10 cellular contexts compared by ENCODE assay signal in the genomic region with DNA sequence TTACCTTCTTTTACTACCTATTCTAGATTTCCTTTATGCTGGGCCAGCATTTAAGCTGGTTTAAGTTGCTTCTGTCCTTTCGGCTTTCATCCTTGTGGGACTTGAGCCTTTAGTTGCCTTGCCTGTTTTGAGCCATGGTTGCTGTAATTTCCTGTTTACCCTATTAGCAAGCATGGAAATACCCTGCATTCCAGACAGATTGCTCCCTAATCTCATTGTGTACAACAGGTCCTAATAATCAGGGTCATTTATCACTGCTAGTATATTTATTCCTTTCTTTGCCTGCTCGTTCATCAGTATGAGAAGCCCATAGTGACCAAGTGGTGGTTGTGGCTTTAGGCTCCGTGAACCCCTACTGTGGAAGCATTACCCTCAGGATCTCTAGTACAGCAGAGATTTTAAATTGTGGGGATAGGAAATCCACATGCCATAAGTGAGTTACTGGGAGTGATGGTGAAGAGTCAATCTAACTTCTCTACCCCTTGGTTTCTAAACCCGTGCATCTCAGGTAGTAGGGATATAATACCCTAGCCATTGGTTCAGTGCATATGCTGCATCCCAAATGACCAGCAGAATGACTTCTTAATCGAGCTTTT. TPM values are rescaled to one million over a fixed set of nuclear protein-coding genes. Genes with fewer than 3 reads are reported as not detected.
DNase-seq lines count a peak whose midpoint lies in the region; ATAC-seq, FAIRE-seq and TF ChIP-seq lines count a peak whose summit lies in the region.
"Had no signal": no experiment of that assay in that cellular context is flagged by ENCODE, and none has a peak within 500 bp of the region (broad histone marks: within the 10 kb centered on the region; RNA-seq: fewer than 3 reads in every experiment).

No MANE protein-coding gene starts in this region.

- no peaks in the 10 kb centered on the region for H3K9me3 ChIP-seq in endothelial cell of umbilical vein (replicated peaks; ENCODE audit: control insufficient read depth, insufficient read depth, low read length)
- H3K9me3 ChIP-seq: uterus had no signal

- DNase-seq in Calu3 (peak; percentile 53), M059J (ENCODE audit: low read depth) (peak; percentile 93), endothelial cell of umbilical vein (ENCODE audit: low read depth, low spot score) (peak; percentile 94), non-pigmented ciliary epithelial cell (ENCODE audit: low read depth) (peak; percentile 58), putamen (ENCODE audit: low spot score) (no peak)
- DNase-seq: KG1, uterus had no signal

- TF ChIP-seq CTCF in Calu3 (IDR thresholded peaks at IDR 0.05; ENCODE audit: unreplicated experiment) (no peak), endothelial cell of umbilical vein (IDR thresholded peaks at IDR 0.05; ENCODE audit: extremely low read depth in 1 of 2, insufficient read depth in 1 of 2, low read depth in 1 of 2, low read length in 2 of 2) (no peak)

- H2AFZ ChIP-seq in endothelial cell of umbilical vein (ENCODE audit: low read depth, low read length): no peak overlapping the region

- BruUV-seq in Calu3 (replicated peaks; lab: Mats Ljungman, UMichigan) (no TSS peak), endothelial cell of umbilical vein (replicated peaks; lab: Mats Ljungman, UMichigan) (TSS peak; percentile 68)

- peak; percentile 95 for FAIRE-seq in endothelial cell of umbilical vein (lab: Jason Lieb, UNC)

- H3K4me2 ChIP-seq in endothelial cell of umbilical vein (ENCODE audit: insufficient read depth, low read length): peak overlapping the region; percentile 67

- peak overlapping the region; percentile 92 for H3K27ac ChIP-seq in endothelial cell of umbilical vein (ENCODE audit: insufficient read depth, low read depth, low read length)
- H3K27ac ChIP-seq: uterus had no signal

- peaks cover 40% of the 10 kb centered on the region for H3K4me1 ChIP-seq in endothelial cell of umbilical vein (ENCODE audit: control insufficient read depth, extremely low read depth, insufficient read depth, low read length)
- H3K4me1 ChIP-seq: uterus had no signal

- no peaks in the 10 kb centered on the region for H4K20me1 ChIP-seq in endothelial cell of umbilical vein (replicated peaks; ENCODE audit: control insufficient read depth, extremely low read depth, insufficient read depth, low read length)

- H3K4me3 Mint-ChIP-seq in Calu3 (ENCODE audit: low read depth, unreplicated experiment): peak overlapping the region; percentile 4

- H3K9me3 Mint-ChIP-seq in Calu3 (ENCODE audit: low read depth, unreplicated experiment): peaks cover 10% of the 10 kb centered on the region

- H3K27me3 ChIP-seq in endothelial cell of umbilical vein (ENCODE audit: control insufficient read depth in 2 of 2, insufficient read depth in 2 of 2, low read length in 2 of 2): no peaks in the 10 kb centered on the region
- H3K27me3 ChIP-seq: uterus had no signal

- intact Hi-C loops in Calu3 (cut with micrococcal nuclease; ENCODE audit: unreplicated experiment): no loop called here
- intact Hi-C loops in endothelial cell of umbilical vein (cut with micrococcal nuclease): loop anchor here (1.0 to 10.0 kb wide), 7 partner anchors 25 to 139 kb away; a partner anchor contains a TSS

- H3K9ac ChIP-seq in endothelial cell of umbilical vein (replicated peaks; ENCODE audit: extremely low read depth, insufficient read depth, low read length): peak overlapping the region; percentile 63

- ATAC-seq in GM21381 (IDR thresholded peaks at IDR 0.05; ENCODE audit: unreplicated experiment) (no peak), HG02588 (IDR thresholded peaks at IDR 0.05; ENCODE audit: unreplicated experiment) (no peak), HG02642 (IDR thresholded peaks at IDR 0.05; ENCODE audit: poor library complexity, unreplicated experiment) (no peak)

- H3K27ac Mint-ChIP-seq in Calu3 (ENCODE audit: unreplicated experiment): peak overlapping the region; percentile 25

- H3K36me3 Mint-ChIP-seq in Calu3 (ENCODE audit: insufficient read depth, unreplicated experiment): peaks cover 33% of the 10 kb centered on the region

- dilution Hi-C loops in endothelial cell of umbilical vein (cut with MboI; ENCODE audit: extremely low pct_ligation_motif_present, low sequenced_read_pairs): no loop called here

- H3K79me2 ChIP-seq in endothelial cell of umbilical vein (ENCODE audit: control insufficient read depth, insufficient read depth, low read length): peaks cover 88% of the 10 kb centered on the region

- H3K27me3 Mint-ChIP-seq in Calu3 (ENCODE audit: unreplicated experiment): no peaks in the 10 kb centered on the region

- peaks cover 27% of the 10 kb centered on the region for H3K4me1 Mint-ChIP-seq in Calu3 (ENCODE audit: low read depth, unreplicated experiment)

- CTCF ChIA-PET in Calu3 (lab: Charles Lee): interaction anchor here (0.5 kb wide), 1 partner anchor 27 kb away, joined by 4 read pairs; no protein-coding TSS in a partner anchor
- CTCF ChIA-PET in endothelial cell of umbilical vein (lab: Charles Lee): interaction anchor here (1.1 kb wide), 1 partner anchor 141 kb away, joined by 5 read pairs; a partner anchor contains a TSS

- POLR2A ChIA-PET in endothelial cell of umbilical vein (lab: Charles Lee): interaction anchor here (1.5 kb wide), 1 partner anchor 32 kb away, joined by 6 read pairs; a partner anchor contains a TSS

- peak overlapping the region in 1 of 3 experiments; percentile 3 for H3K4me3 ChIP-seq in endothelial cell of umbilical vein (replicated peaks in 1 of 3; ENCODE audit: insufficient read depth in 1 of 3, low read depth in 1 of 3, low read length in 3 of 3)
- H3K4me3 ChIP-seq: uterus had no signal

- TF ChIP-seq POLR2A in endothelial cell of umbilical vein (IDR thresholded peaks at IDR 0.05; ENCODE audit: low read depth, low read length): no peak

- H3K9me1 ChIP-seq in endothelial cell of umbilical vein (replicated peaks; ENCODE audit: control insufficient read depth, extremely low read depth, insufficient read depth, low read length): no peaks in the 10 kb centered on the region

- no peaks in the 10 kb centered on the region for H3K36me3 ChIP-seq in endothelial cell of umbilical vein (ENCODE audit: control insufficient read depth in 2 of 2, extremely low read depth in 1 of 2, insufficient read depth in 2 of 2, low read length in 2 of 2)
- H3K36me3 ChIP-seq: uterus had no signal

TF ChIP-seq in endothelial cell of umbilical vein, 7 proteins besides CTCF, POLR2A, EP300 and RAD21:
- TF ChIP-seq POLR2AphosphoS5 (IDR thresholded peaks at IDR 0.05; ENCODE audit: insufficient read depth, low read depth, low read length) (peak; percentile 79), GATA2 (IDR thresholded peaks at IDR 0.05; ENCODE audit: insufficient read depth, insufficient read length, low read depth, low read length) (peak; percentile 77), FOS (IDR thresholded peaks at IDR 0.05; ENCODE audit: borderline replicate concordance, insufficient read depth, low read length) (peak; percentile 59), EZH2 (IDR thresholded peaks at IDR 0.05; ENCODE audit: borderline replicate concordance, low read depth, low read length, severe bottlenecking) (no peak), MYC (IDR thresholded peaks at IDR 0.05; ENCODE audit: low read depth, low read length) (no peak), JUN (IDR thresholded peaks at IDR 0.05; ENCODE audit: borderline replicate concordance, insufficient read depth, insufficient read length, low read depth) (peak; percentile 84)
- TF ChIP-seq, protein P1, sequence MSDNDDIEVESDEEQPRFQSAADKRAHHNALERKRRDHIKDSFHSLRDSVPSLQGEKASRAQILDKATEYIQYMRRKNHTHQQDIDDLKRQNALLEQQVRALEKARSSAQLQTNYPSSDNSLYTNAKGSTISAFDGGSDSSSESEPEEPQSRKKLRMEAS (IDR thresholded peaks at IDR 0.05; ENCODE audit: insufficient read depth, insufficient read length): no peak

RNA-seq across cellular contexts. Expression of a gene that starts 31.9 kb away (rescaled TPM):
- total RNA-seq in Calu3 (2022): 108 and 127 TPM in 2 replicates
- 75.3 and 77.8 TPM in 2 replicates for total RNA-seq in M059J (2014; rRNA removed; shearing (Covaris generic))
- 45.1 and 52.2 TPM in 2 replicates for total RNA-seq in endothelial cell of umbilical vein
- polyA plus RNA-seq in endothelial cell of umbilical vein: 13.6 and 19.3 TPM in 2 replicates
- 38.4 and 41.2 TPM in 2 replicates for polyA plus RNA-seq in endothelial cell of umbilical vein (2011; cell fraction: cytosol; rRNA removed)
- polyA plus RNA-seq in endothelial cell of umbilical vein (2011; cell fraction: nucleus; rRNA removed): 34.6 and 44.7 TPM in 2 replicates
- 40.2 and 49.7 TPM in 2 replicates for polyA plus RNA-seq in endothelial cell of umbilical vein (2012)
- polyA minus RNA-seq in endothelial cell of umbilical vein: 38.0 and 39.3 TPM in 2 replicates
- 23.4 TPM for polyA minus RNA-seq in endothelial cell of umbilical vein (2011; cell fraction: cytosol; rRNA and poly(A)+ RNA removed)
- 62.4 and 73.0 TPM in 2 replicates for polyA minus RNA-seq in endothelial cell of umbilical vein (2011; cell fraction: nucleus; rRNA and poly(A)+ RNA removed)
